ENCODE assay signal across 8 cellular contexts in the genomic region with DNA sequence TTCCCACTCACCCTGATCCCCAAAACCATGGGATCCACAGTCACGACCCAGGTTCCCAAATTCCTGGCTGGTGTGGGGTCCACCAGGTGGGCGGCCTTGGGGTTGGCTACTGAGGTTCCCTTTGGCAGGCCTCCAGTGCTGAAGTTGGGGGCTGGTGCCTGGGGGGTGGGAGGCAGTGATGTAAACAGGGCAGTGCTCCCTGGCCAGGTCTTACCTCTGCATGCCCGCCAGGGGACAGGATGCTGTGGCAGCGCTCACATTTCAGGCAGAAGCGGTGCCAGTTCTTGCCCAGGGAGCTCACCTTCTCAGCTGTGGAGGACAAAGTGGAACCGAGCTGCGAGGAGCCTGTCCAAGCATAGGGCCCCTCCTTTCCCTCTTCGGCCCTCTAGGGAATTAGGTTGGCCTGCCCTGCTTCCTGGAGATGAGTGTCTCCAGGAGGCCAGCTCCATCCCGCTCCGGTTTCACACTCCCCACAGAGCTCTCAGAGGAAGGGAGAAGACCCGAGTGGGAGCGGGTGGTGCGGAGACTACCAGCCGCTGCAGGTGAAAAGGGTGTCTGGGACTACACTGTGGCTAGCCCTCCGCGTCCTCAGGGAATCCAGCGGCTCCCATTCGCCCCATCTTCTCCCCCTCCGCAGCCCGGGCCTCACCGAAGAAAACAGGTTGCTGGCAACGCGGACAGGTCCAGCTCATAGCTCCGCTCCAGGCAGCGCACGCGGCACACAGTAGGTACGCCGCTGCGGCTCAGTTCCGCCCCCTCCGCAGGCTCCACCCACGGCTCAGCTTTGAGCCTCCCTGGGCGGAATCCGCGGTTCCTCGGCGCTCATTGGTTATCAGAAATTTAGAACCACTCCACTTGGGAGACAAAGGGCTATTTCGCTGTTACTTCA. TPM values are rescaled to one million over a fixed set of nuclear protein-coding genes. Genes with fewer than 3 reads are reported as not detected.
DNase-seq lines count a peak whose midpoint lies in the region; ATAC-seq, FAIRE-seq and TF ChIP-seq lines count a peak whose summit lies in the region.

A gene with protein sequence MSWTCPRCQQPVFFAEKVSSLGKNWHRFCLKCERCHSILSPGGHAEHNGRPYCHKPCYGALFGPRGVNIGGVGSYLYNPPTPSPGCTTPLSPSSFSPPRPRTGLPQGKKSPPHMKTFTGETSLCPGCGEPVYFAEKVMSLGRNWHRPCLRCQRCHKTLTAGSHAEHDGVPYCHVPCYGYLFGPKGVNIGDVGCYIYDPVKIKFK (minus strand): TSS at position 726 of the 889 bp plus-strand sequence. CDS start 34 bp downstream, at position 692.

- no peaks in the 10 kb centered on the region for H3K9me3 ChIP-seq in A549
- H3K9me3 ChIP-seq in subcutaneous abdominal adipose tissue (ENCODE audit: control insufficient read depth in 5 of 5, low read length in 5 of 5), result no peaks in the 10 kb centered on the region

- POLR2A ChIA-PET in A549 (lab: Yijun Ruan, JAX), result interaction anchor here (1.2 kb wide), 1 partner anchor 26 kb away, joined by 3 read pairs; no protein-coding TSS in a partner anchor

- H3K4me3 ChIP-seq in A549 (peak within 1 kb of the TSS; percentile 63), epithelial cell of esophagus (ENCODE audit: low read length) (peak within 1 kb of the TSS; percentile 16), subcutaneous abdominal adipose tissue (ENCODE audit: low read depth in 1 of 5, low read length in 5 of 5) (peak within 1 kb of the TSS; percentile 46 to 60 (median 55))

- H3K27me3 ChIP-seq in subcutaneous abdominal adipose tissue (ENCODE audit: control insufficient read depth in 5 of 5, insufficient read depth in 4 of 5, low read length in 5 of 5), result peaks cover 8 to 20% (median 12%) of the 10 kb centered on the region in 5 donors

- TF ChIP-seq CTCF in A549 (IDR thresholded peaks at IDR 0.05), result peak; percentile 23; the same call in 1 of the 3 replicates
- peak; percentile 32 for TF ChIP-seq CTCF in epithelial cell of esophagus (IDR thresholded peaks at IDR 0.05; ENCODE audit: insufficient read depth, low read depth, low read length, missing control alignments)

- 6% methylated on average over 19 of the region's 39 CpGs for WGBS in A549 (ENCODE audit: missing lambda C conversion rate)

- TF ChIP-seq POLR2A in A549 (IDR thresholded peaks at IDR 0.05; ENCODE audit: low read length), result no peak

- DNase-seq in A549 (ENCODE audit: low read depth in 1 of 2, low spot score in 1 of 2) (peak; percentile 15 to 54), NCI-H1092 (lab: John Stamatoyannopoulos, UW) (peak; percentile 84), epithelial cell of esophagus (ENCODE audit: low read depth) (peak; percentile 31), naive B cell (peak; percentile 52)
- peak; percentile 56 to 69 for DNase-seq in activated CD4-positive, alpha-beta T cell treated with anti-CD3 and anti-CD28 coated beads, Interleukin-2, amount 50 U/mL, for 48 hours

- H3K27me3 Mint-ChIP-seq in naive B cell, result no peaks in the 10 kb centered on the region

- peaks cover 28 to 76% (median 49%) of the 10 kb centered on the region in 3 donors for H3K4me1 Mint-ChIP-seq in naive B cell

- no peak for FAIRE-seq in A549 (lab: Jason Lieb, UNC)

- H3K4me1 ChIP-seq in A549 (peaks cover 12% of the 10 kb centered on the region), subcutaneous abdominal adipose tissue (ENCODE audit: control insufficient read depth in 5 of 5, insufficient read depth in 5 of 5, low read length in 5 of 5) (peaks cover 0 to 14% (median 12%) of the 10 kb centered on the region in 5 donors)

- ATAC-seq in A549 (peak; percentile 83 to 92), GM18868 (IDR thresholded peaks at IDR 0.05; ENCODE audit: unreplicated experiment) (peak; percentile 55), naive B cell (ENCODE audit: low read depth in 2 of 2) (peak; percentile 83 to 84), GM21526 (IDR thresholded peaks at IDR 0.05; ENCODE audit: low FRiP score, unreplicated experiment) (no peak)

- no peaks in the 10 kb centered on the region for H3K36me3 ChIP-seq in subcutaneous abdominal adipose tissue (ENCODE audit: control insufficient read depth in 5 of 5, insufficient read depth in 5 of 5, low read length in 5 of 5)

- H3K27ac Mint-ChIP-seq in naive B cell, result peak within 1 kb of the TSS in 5 of 6 donors; percentile 44 to 94 (median 79)

- peak within 1 kb of the TSS; percentile 82 to 95 (median 86) for H3K4me3 Mint-ChIP-seq in naive B cell

- H3K9me3 Mint-ChIP-seq in naive B cell, result peaks cover 0 to 6% (median 0%) of the 10 kb centered on the region in 7 donors

- TF ChIP-seq RAD21 in A549 (conservative IDR thresholded peaks at IDR 0.05 in 1 of 2, IDR thresholded peaks at IDR 0.05 in 1 of 2), result 0 out of 5 replicates have a peak, but pooled peaks of 1 of the 2 experiments have one; percentile 21

- H3K36me3 Mint-ChIP-seq in naive B cell, result peaks cover 0 to 5% of the 10 kb centered on the region in 2 donors

- H3K4me2 ChIP-seq in A549, result peak within 1 kb of the TSS; percentile 100

- H3K27ac ChIP-seq in A549 (peak within 1 kb of the TSS; percentile 50 to 55), subcutaneous abdominal adipose tissue (ENCODE audit: low read depth, low read length) (no peak within 1 kb of the TSS)

- CTCF ChIA-PET in A549 (lab: Yijun Ruan, JAX), result interaction anchor here (0.6 to 5.3 kb wide), 27 partner anchors 9 to 198 kb away, joined by 3 to 22 read pairs (median 4); partner anchors contain the start of gene SLC22A7

- H3K9ac ChIP-seq in subcutaneous abdominal adipose tissue (ENCODE audit: low read length in 5 of 5), result peak within 1 kb of the TSS in 1 of 5 donors; percentile 58

- no peak for TF ChIP-seq EP300 in A549 (IDR thresholded peaks at IDR 0.05)

TF ChIP-seq in A549, 52 proteins besides CTCF, POLR2A, EP300 and RAD21:
- TF ChIP-seq SMC3 (IDR thresholded peaks at IDR 0.05) (0 out of 3 replicates have a peak, but pooled peaks have one; percentile 7), MAX (IDR thresholded peaks at IDR 0.05) (peak; percentile 32; the same call in 1 of the 2 replicates), HOXB13 (CRISPR knock-in tag; IDR thresholded peaks at IDR 0.05; ENCODE audit: low read depth) (no peak)

RNA-seq across cellular contexts. Expression of the gene that starts here (rescaled TPM):
- polyA plus RNA-seq in A549 (2011; rRNA removed) (1.3 and 2.6 TPM in 2 replicates), A549 (2017; fragmentation: RNase III; extraction: RNeasy Plus Mini Kit Qiagen cat#74134 plus additional on column Dnase treatment) (2.1 to 2.8 TPM (median 2.4 TPM) in 3 replicates), naive B cell (ENCODE audit: low read depth in 6 of 6) (1 to 10 TPM; 2.7 to 7.8 (median 5.3) TPM)
- 0.70 and 0.74 TPM in 2 replicates for polyA plus RNA-seq in A549 (2012; cell fraction: cytosol; rRNA removed)
- 1.8 and 2.4 TPM in 2 replicates for polyA plus RNA-seq in A549 (2012; cell fraction: nucleus; rRNA removed)
- polyA minus RNA-seq in A549 (2011; rRNA and poly(A)+ RNA removed), result 1.8 and 2.9 TPM in 2 replicates

Comparison
In these comparisons a context has a peak if more than half of its experiments do, and no peak if none do; other contexts are left out.
1. DNase-seq: peak in every context shown above with its lines; median percentile 84 in NCI-H1092; 62 in activated CD4-positive, alpha-beta T cell treated with anti-CD3 and anti-CD28 coated beads, Interleukin-2, amount 50 U/mL, for 48 hours; 52 in naive B cell; 34 in A549; 31 in epithelial cell of esophagus.